In the genomic region with DNA sequence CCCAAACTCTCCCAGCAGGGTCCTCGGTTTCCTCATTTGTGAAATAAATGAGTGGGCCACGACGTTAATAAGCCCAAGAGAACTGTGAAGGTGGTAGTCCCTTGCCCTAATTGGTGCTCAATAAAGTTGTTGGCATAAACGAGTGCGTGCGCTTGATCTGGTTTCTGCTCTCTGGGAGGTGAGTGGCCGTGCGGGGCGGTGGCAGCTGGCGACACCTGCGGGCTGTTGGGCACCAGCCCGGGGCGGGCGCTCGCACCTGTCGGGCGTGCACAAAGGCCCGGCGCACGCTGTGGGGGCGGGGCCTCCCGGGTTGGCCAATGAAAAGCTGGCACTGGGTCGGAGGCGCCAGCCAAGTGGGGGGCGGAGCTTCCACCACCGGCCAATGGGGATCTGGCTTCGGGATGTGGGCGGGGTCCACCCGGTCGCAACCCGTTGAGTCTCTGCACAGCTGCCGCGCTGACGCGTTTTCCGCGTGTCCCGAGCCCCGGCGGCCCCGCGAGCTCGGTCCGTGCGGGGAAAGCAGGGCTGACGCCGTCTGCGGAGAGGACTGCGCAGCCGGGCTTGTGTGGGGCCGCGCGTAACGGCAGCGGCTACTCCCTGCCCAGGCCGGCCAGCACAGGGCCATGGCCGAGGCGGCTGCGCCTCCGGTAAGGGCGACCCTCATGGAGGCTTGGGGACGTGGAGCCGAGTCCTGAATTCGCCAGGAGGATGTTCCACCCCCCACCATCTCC, we compare ENCODE assay signal across 1 cellular context.
A peak's percentile ranks its signal among the peaks of the same experiment; 100 is the strongest.
TF ChIP-seq lines count a peak whose summit lies in the region.

No MANE protein-coding gene starts in this region.

TF ChIP-seq in WTC11, 78 proteins besides CTCF, POLR2A, EP300 and RAD21 (continued from another document):
- TF ChIP-seq NFATC4 (CRISPR knock-in tag; IDR thresholded peaks at IDR 0.05) (no peak), ZNF263 (CRISPR knock-in tag; IDR thresholded peaks at IDR 0.05; ENCODE audit: low read depth) (no peak), SP1 (CRISPR knock-in tag; conservative IDR thresholded peaks at IDR 0.05) (peak; percentile 92), NR3C1 (CRISPR knock-in tag; conservative IDR thresholded peaks at IDR 0.05; ENCODE audit: low read depth) (no peak), GTF2I (CRISPR knock-in tag; conservative IDR thresholded peaks at IDR 0.05) (no peak), ATF2 (CRISPR knock-in tag; IDR thresholded peaks at IDR 0.05; ENCODE audit: borderline replicate concordance, low read depth) (no peak), FOXP1 (CRISPR knock-in tag; IDR thresholded peaks at IDR 0.05; ENCODE audit: borderline replicate concordance) (peak; percentile 85; the same call in 1 of the 2 replicates), PREB (CRISPR knock-in tag; IDR thresholded peaks at IDR 0.05; ENCODE audit: borderline replicate concordance) (no peak), TEAD1 (CRISPR knock-in tag; IDR thresholded peaks at IDR 0.05) (peak; percentile 97), CBFB (CRISPR knock-in tag; IDR thresholded peaks at IDR 0.05; ENCODE audit: low read depth) (no peak), ZNF317 (CRISPR knock-in tag; IDR thresholded peaks at IDR 0.05; ENCODE audit: borderline replicate concordance, low read depth) (no peak), TCF7 (CRISPR knock-in tag; IDR thresholded peaks at IDR 0.05; ENCODE audit: low read depth) (no peak)
- TF ChIP-seq, protein P1, sequence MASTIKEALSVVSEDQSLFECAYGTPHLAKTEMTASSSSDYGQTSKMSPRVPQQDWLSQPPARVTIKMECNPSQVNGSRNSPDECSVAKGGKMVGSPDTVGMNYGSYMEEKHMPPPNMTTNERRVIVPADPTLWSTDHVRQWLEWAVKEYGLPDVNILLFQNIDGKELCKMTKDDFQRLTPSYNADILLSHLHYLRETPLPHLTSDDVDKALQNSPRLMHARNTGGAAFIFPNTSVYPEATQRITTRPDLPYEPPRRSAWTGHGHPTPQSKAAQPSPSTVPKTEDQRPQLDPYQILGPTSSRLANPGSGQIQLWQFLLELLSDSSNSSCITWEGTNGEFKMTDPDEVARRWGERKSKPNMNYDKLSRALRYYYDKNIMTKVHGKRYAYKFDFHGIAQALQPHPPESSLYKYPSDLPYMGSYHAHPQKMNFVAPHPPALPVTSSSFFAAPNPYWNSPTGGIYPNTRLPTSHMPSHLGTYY (CRISPR knock-in tag; IDR thresholded peaks at IDR 0.05) = no peak; the same call in 1 of the 2 replicates
TF ChIP-seq in WTC11: peak in this region for 26.
